In the genomic region with DNA sequence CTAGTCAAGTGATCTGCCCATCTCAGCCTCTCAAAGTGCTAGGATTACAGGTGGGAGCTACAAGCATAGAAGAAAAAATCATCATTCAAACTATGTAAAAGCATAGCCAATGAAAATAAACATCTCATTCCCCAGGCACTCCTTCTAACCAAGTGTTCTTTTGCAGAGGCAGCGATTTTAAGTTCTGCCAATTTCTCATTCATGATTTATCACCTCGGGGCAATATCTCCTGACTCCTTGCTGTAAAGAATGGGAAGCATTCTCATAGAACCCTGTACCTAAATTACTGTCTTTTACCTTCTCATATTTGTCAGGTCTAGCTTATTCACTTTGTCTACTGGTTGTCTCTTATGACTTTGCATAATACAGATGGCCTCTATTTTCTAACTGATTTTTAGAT, we compare ENCODE assay signal across 22 cellular contexts. TPM values are rescaled to one million over a fixed set of nuclear protein-coding genes. Genes with fewer than 3 reads are reported as not detected.
A peak's percentile ranks its signal among the peaks of the same experiment; 100 is the strongest.
DNase-seq lines count a peak whose midpoint lies in the region; ATAC-seq, FAIRE-seq and TF ChIP-seq lines count a peak whose summit lies in the region.
"Had no signal": no experiment of that assay in that cellular context is flagged by ENCODE, and none has a peak within 500 bp of the region (broad histone marks: within the 10 kb centered on the region; RNA-seq: fewer than 3 reads in every experiment).

No MANE protein-coding gene starts in this region.

- TF ChIP-seq CTCF in astrocyte of the cerebellum (IDR thresholded peaks at IDR 0.05; ENCODE audit: low read depth, low read length, missing control alignments) = no peak

- no peak overlapping the region for H3K27ac ChIP-seq in small intestine (ENCODE audit: low read depth in 1 of 2, low read length in 1 of 2)
- H3K27ac ChIP-seq: BLaER1 treated with 17β-estradiol and CSF1 and Interleukin-3, amounts not matched to agents 10 nM and 100 nM; RWPE1 had no signal

- FAIRE-seq in small intestine (lab: Jason Lieb, UNC) (no peak), GM19239 (lab: Jason Lieb, UNC) (no peak)
- FAIRE-seq: GM12878, HTR-8/SVneo had no signal

- H3K9me3 Mint-ChIP-seq in stimulated activated naive CD8-positive, alpha-beta T cell treated with anti-CD3 and anti-CD28 coated beads, Interleukin-15, amount 100 ng/mL, for 72 hours = no peaks in the 10 kb centered on the region
- H3K9me3 Mint-ChIP-seq: CD8-positive, alpha-beta T cell had no signal

- no peaks in the 10 kb centered on the region for H3K27me3 Mint-ChIP-seq in stimulated activated naive CD8-positive, alpha-beta T cell treated with anti-CD3 and anti-CD28 coated beads, Interleukin-15, amount 100 ng/mL, for 72 hours

- H3K4me1 ChIP-seq in small intestine (ENCODE audit: control insufficient read depth in 2 of 2, insufficient read depth in 1 of 2, low read depth in 1 of 2, low read length in 1 of 2) = peaks cover 0 to 1% of the 10 kb centered on the region in 2 donors
- H3K4me1 ChIP-seq: HAP-1 had no signal

- DNase-seq in M059J (ENCODE audit: low read depth) (peak; percentile 17), astrocyte of the cerebellum (ENCODE audit: low read depth) (peak; percentile 29), foreskin melanocyte (peak; percentile 57), small intestine (peak; percentile 20), GM19239 (ENCODE audit: insufficient read length, low spot score) (no peak)
- no peak for DNase-seq in stimulated activated naive CD8-positive, alpha-beta T cell treated with anti-CD3 and anti-CD28 coated beads, Interleukin-15, amount 100 ng/mL, for 72 hours
- DNase-seq: Calu3; CD8-positive, alpha-beta T cell; EL; KBM-7; NCI-H1417; NCI-H187 treated with DMSO at 0.1 percent for 48 hours; NCI-H226; NCI-H524; PC-3; SIG-M5 had no signal

- H3K27me3 ChIP-seq in small intestine (ENCODE audit: control insufficient read depth in 2 of 2, insufficient read depth in 2 of 2, low read length in 2 of 2) = no peaks in the 10 kb centered on the region
- H3K27me3 ChIP-seq: BLaER1 treated with 17β-estradiol and CSF1 and Interleukin-3, amounts not matched to agents 10 nM and 100 nM had no signal

- H3K4me3 ChIP-seq in astrocyte of the cerebellum (ENCODE audit: low read depth, low read length) (no peak overlapping the region), small intestine (ENCODE audit: low read depth in 1 of 2, low read length in 2 of 2) (no peak overlapping the region)
- H3K4me3 ChIP-seq: BLaER1 treated with 17β-estradiol and CSF1 and Interleukin-3, amounts not matched to agents 10 nM and 100 nM; GM12878; HAP-1 had no signal

- H3K9me3 ChIP-seq in small intestine (ENCODE audit: control insufficient read depth, low read depth) = no peaks in the 10 kb centered on the region
- H3K9me3 ChIP-seq: BLaER1 treated with 17β-estradiol and CSF1 and Interleukin-3, amounts not matched to agents 10 nM and 100 nM; HAP-1 had no signal

- H3K27ac Mint-ChIP-seq in stimulated activated naive CD8-positive, alpha-beta T cell treated with anti-CD3 and anti-CD28 coated beads, Interleukin-15, amount 100 ng/mL, for 72 hours = no peak overlapping the region
- H3K27ac Mint-ChIP-seq: CD8-positive, alpha-beta T cell had no signal

- peaks cover 13% of the 10 kb centered on the region for H3K4me1 Mint-ChIP-seq in stimulated activated naive CD8-positive, alpha-beta T cell treated with anti-CD3 and anti-CD28 coated beads, Interleukin-15, amount 100 ng/mL, for 72 hours

- in situ Hi-C loops in astrocyte of the cerebellum (cut with HindIII; ENCODE audit: low sequenced_read_pairs) = no loop called here

- WGBS in small intestine, 3 donors = 39 to 76% (median 50%) methylated on average over 2 of the region's 2 CpGs

- no peaks in the 10 kb centered on the region for H3K36me3 ChIP-seq in small intestine (ENCODE audit: control insufficient read depth in 2 of 2, insufficient read depth in 2 of 2, low read length in 2 of 2)
- H3K36me3 ChIP-seq: BLaER1 treated with 17β-estradiol and CSF1 and Interleukin-3, amounts not matched to agents 10 nM and 100 nM; HAP-1 had no signal

- no peak overlapping the region for H3K4me3 Mint-ChIP-seq in stimulated activated naive CD8-positive, alpha-beta T cell treated with anti-CD3 and anti-CD28 coated beads, Interleukin-15, amount 100 ng/mL, for 72 hours
- H3K4me3 Mint-ChIP-seq: CD8-positive, alpha-beta T cell had no signal

- ATAC-seq in stimulated activated naive CD8-positive, alpha-beta T cell treated with anti-CD3 and anti-CD28 coated beads, Interleukin-15, amount 100 ng/mL, for 72 hours = no peak
- ATAC-seq in HG02763 (IDR thresholded peaks at IDR 0.05; ENCODE audit: unreplicated experiment) = no peak
- ATAC-seq: CD8-positive, alpha-beta T cell; GM12878; PC-3 had no signal

RNA-seq across cellular contexts. Expression of gene IVNS1ABP, which starts 32.5 kb away (rescaled TPM):
- 45.9 and 51.0 TPM in 2 replicates for total RNA-seq in M059J (2014; rRNA removed; shearing (Covaris generic))
- polyA plus RNA-seq in small intestine = 10 to 100 TPM; 39.2 to 65.3 (median 47.6) TPM

Comparison
In these comparisons a context has a peak if more than half of its experiments do, and no peak if none do; other contexts are left out.
1. DNase-seq: peak in M059J (single experiment), astrocyte of the cerebellum (single experiment), foreskin melanocyte (single experiment) and small intestine (single experiment); none in GM19239 (single experiment) and stimulated activated naive CD8-positive, alpha-beta T cell treated with anti-CD3 and anti-CD28 coated beads, Interleukin-15, amount 100 ng/mL, for 72 hours (0 of 2).